In genomic region chr16:19110537-19111391, GRCh38 we compare ENCODE assay signal across 1 cellular context.
TF ChIP-seq lines count a peak whose summit lies in the region.

No MANE protein-coding gene starts in this region.

TF ChIP-seq in HepG2, 621 proteins besides CTCF, POLR2A, EP300 and RAD21 (continued from another document and continues in another):
- TF ChIP-seq, protein P1, sequence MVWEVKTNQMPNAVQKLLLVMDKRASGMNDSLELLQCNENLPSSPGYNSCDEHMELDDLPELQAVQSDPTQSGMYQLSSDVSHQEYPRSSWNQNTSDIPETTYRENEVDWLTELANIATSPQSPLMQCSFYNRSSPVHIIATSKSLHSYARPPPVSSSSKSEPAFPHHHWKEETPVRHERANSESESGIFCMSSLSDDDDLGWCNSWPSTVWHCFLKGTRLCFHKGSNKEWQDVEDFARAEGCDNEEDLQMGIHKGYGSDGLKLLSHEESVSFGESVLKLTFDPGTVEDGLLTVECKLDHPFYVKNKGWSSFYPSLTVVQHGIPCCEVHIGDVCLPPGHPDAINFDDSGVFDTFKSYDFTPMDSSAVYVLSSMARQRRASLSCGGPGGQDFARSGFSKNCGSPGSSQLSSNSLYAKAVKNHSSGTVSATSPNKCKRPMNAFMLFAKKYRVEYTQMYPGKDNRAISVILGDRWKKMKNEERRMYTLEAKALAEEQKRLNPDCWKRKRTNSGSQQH (CRISPR knock-in tag; IDR thresholded peaks at IDR 0.05; ENCODE audit: low read depth): no peak
- TF ChIP-seq CCDC6 (CRISPR knock-in tag; IDR thresholded peaks at IDR 0.05) (no peak), NRL (CRISPR knock-in tag; IDR thresholded peaks at IDR 0.05; ENCODE audit: borderline replicate concordance) (no peak), HOXA9 (CRISPR knock-in tag; IDR thresholded peaks at IDR 0.05; ENCODE audit: borderline replicate concordance) (no peak), ATF7-NPFF (CRISPR knock-in tag; IDR thresholded peaks at IDR 0.05; ENCODE audit: low read depth) (no peak), SAFB2 (CRISPR knock-in tag; IDR thresholded peaks at IDR 0.05; ENCODE audit: borderline replicate concordance, low read depth) (no peak), DMAP1 (CRISPR knock-in tag; IDR thresholded peaks at IDR 0.05) (peak; percentile 11; the same call in 1 of the 2 replicates), ZNF7 (CRISPR knock-in tag; IDR thresholded peaks at IDR 0.05) (no peak), FOXJ3 (CRISPR knock-in tag; IDR thresholded peaks at IDR 0.05; ENCODE audit: borderline replicate concordance) (peak; percentile 77; the same call in 1 of the 2 replicates), ZNF747 (CRISPR knock-in tag; IDR thresholded peaks at IDR 0.05; ENCODE audit: borderline replicate concordance) (no peak), SMAD9 (CRISPR knock-in tag; IDR thresholded peaks at IDR 0.05) (no peak), JUNB (CRISPR knock-in tag; IDR thresholded peaks at IDR 0.05; ENCODE audit: borderline replicate concordance) (no peak), ZNF563 (CRISPR knock-in tag; IDR thresholded peaks at IDR 0.05) (no peak), MXD4 (CRISPR knock-in tag; IDR thresholded peaks at IDR 0.05) (0 out of 2 replicates have a peak, but pooled peaks have one; percentile 28), NFKB2 (CRISPR knock-in tag; IDR thresholded peaks at IDR 0.05; ENCODE audit: borderline replicate concordance) (no peak), PBX2 (CRISPR knock-in tag; IDR thresholded peaks at IDR 0.05) (no peak), ZNF773 (CRISPR knock-in tag; IDR thresholded peaks at IDR 0.05; ENCODE audit: borderline replicate concordance) (no peak), ZNF576 (CRISPR knock-in tag; IDR thresholded peaks at IDR 0.05) (no peak), ZNF24 (IDR thresholded peaks at IDR 0.05) (no peak), RARA (CRISPR knock-in tag; IDR thresholded peaks at IDR 0.05) (0 out of 2 replicates have a peak, but pooled peaks have one; percentile 8), FOXM1 (CRISPR knock-in tag; IDR thresholded peaks at IDR 0.05) (no peak), ZFP36 (IDR thresholded peaks at IDR 0.05; ENCODE audit: borderline replicate concordance, low read depth, low read length, partially characterized antibody) (no peak), FOSL1 (CRISPR knock-in tag; IDR thresholded peaks at IDR 0.05; ENCODE audit: borderline replicate concordance) (no peak), NR3C1 (CRISPR knock-in tag; IDR thresholded peaks at IDR 0.05) (no peak), ATF6 (CRISPR knock-in tag; conservative IDR thresholded peaks at IDR 0.05) (0 out of 2 replicates have a peak, but pooled peaks have one; percentile 53), AHR (CRISPR knock-in tag; IDR thresholded peaks at IDR 0.05) (no peak), ZNF441 (CRISPR knock-in tag; IDR thresholded peaks at IDR 0.05; ENCODE audit: borderline replicate concordance) (no peak), ZNF577 (CRISPR knock-in tag; IDR thresholded peaks at IDR 0.05; ENCODE audit: borderline replicate concordance, low read depth) (no peak), ZNF20 (CRISPR knock-in tag; IDR thresholded peaks at IDR 0.05) (no peak), ZNF570 (CRISPR knock-in tag; IDR thresholded peaks at IDR 0.05; ENCODE audit: borderline replicate concordance) (no peak), YEATS4 (CRISPR knock-in tag; IDR thresholded peaks at IDR 0.05; ENCODE audit: borderline replicate concordance) (0 out of 2 replicates have a peak, but pooled peaks have one; percentile 7), ZGPAT (CRISPR knock-in tag; IDR thresholded peaks at IDR 0.05) (no peak), DNMT1 (CRISPR knock-in tag; IDR thresholded peaks at IDR 0.05) (no peak), ZNF614 (CRISPR knock-in tag; IDR thresholded peaks at IDR 0.05; ENCODE audit: borderline replicate concordance) (0 out of 2 replicates have a peak, but pooled peaks have one; percentile 16), ESRRA (CRISPR knock-in tag; IDR thresholded peaks at IDR 0.05; ENCODE audit: low read depth) (no peak), MAX (IDR thresholded peaks at IDR 0.05) (peak; percentile 30; the same call in 1 of the 2 replicates), ATF7 (IDR thresholded peaks at IDR 0.05) (no peak), ATF7 (CRISPR knock-in tag; IDR thresholded peaks at IDR 0.05) (no peak), ZBTB44 (CRISPR knock-in tag; IDR thresholded peaks at IDR 0.05) (no peak), ZNF10 (CRISPR knock-in tag; IDR thresholded peaks at IDR 0.05; ENCODE audit: borderline replicate concordance, low read depth) (no peak), RNF2 (conservative IDR thresholded peaks at IDR 0.05; ENCODE audit: low read depth) (no peak), HHEX (CRISPR knock-in tag; IDR thresholded peaks at IDR 0.05) (no peak), ZNF782 (CRISPR knock-in tag; IDR thresholded peaks at IDR 0.05; ENCODE audit: borderline replicate concordance) (no peak), MTF2 (CRISPR knock-in tag; IDR thresholded peaks at IDR 0.05; ENCODE audit: borderline replicate concordance) (no peak), ZNF546 (CRISPR knock-in tag; conservative IDR thresholded peaks at IDR 0.05) (no peak), MIXL1 (CRISPR knock-in tag; IDR thresholded peaks at IDR 0.05) (no peak), ZNF367 (CRISPR knock-in tag; IDR thresholded peaks at IDR 0.05; ENCODE audit: borderline replicate concordance) (no peak), ZNF615 (CRISPR knock-in tag; IDR thresholded peaks at IDR 0.05; ENCODE audit: borderline replicate concordance) (no peak)
- TF ChIP-seq, protein P2, sequence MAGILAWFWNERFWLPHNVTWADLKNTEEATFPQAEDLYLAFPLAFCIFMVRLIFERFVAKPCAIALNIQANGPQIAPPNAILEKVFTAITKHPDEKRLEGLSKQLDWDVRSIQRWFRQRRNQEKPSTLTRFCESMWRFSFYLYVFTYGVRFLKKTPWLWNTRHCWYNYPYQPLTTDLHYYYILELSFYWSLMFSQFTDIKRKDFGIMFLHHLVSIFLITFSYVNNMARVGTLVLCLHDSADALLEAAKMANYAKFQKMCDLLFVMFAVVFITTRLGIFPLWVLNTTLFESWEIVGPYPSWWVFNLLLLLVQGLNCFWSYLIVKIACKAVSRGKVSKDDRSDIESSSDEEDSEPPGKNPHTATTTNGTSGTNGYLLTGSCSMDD (CRISPR knock-in tag; IDR thresholded peaks at IDR 0.05): no peak
- TF ChIP-seq, protein P3, sequence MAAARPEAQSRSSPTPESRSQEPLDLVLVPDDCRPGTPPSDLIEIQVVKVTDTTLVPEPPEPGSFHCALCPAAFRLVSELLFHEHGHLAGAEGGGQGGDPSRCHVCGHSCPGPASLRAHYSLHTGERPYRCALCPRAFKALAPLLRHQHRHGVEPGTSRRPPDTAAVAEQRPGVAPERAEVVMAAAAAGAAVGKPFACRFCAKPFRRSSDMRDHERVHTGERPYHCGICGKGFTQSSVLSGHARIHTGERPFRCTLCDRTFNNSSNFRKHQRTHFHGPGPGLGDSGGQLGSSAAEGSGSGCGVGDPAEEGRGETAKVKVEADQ (CRISPR knock-in tag; IDR thresholded peaks at IDR 0.05; ENCODE audit: borderline replicate concordance): no peak
- TF ChIP-seq, protein P4, sequence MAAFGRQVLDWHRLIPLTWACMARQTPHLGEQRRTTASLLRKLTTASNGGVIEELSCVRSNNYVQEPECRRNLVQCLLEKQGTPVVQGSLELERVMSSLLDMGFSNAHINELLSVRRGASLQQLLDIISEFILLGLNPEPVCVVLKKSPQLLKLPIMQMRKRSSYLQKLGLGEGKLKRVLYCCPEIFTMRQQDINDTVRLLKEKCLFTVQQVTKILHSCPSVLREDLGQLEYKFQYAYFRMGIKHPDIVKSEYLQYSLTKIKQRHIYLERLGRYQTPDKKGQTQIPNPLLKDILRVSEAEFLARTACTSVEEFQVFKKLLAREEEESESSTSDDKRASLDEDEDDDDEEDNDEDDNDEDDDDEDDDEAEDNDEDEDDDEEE (CRISPR knock-in tag; IDR thresholded peaks at IDR 0.05): no peak
- TF ChIP-seq, protein P5, sequence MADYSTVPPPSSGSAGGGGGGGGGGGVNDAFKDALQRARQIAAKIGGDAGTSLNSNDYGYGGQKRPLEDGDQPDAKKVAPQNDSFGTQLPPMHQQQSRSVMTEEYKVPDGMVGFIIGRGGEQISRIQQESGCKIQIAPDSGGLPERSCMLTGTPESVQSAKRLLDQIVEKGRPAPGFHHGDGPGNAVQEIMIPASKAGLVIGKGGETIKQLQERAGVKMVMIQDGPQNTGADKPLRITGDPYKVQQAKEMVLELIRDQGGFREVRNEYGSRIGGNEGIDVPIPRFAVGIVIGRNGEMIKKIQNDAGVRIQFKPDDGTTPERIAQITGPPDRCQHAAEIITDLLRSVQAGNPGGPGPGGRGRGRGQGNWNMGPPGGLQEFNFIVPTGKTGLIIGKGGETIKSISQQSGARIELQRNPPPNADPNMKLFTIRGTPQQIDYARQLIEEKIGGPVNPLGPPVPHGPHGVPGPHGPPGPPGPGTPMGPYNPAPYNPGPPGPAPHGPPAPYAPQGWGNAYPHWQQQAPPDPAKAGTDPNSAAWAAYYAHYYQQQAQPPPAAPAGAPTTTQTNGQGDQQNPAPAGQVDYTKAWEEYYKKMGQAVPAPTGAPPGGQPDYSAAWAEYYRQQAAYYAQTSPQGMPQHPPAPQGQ (CRISPR knock-in tag; IDR thresholded peaks at IDR 0.05; ENCODE audit: borderline replicate concordance): no peak
- TF ChIP-seq, protein P6, sequence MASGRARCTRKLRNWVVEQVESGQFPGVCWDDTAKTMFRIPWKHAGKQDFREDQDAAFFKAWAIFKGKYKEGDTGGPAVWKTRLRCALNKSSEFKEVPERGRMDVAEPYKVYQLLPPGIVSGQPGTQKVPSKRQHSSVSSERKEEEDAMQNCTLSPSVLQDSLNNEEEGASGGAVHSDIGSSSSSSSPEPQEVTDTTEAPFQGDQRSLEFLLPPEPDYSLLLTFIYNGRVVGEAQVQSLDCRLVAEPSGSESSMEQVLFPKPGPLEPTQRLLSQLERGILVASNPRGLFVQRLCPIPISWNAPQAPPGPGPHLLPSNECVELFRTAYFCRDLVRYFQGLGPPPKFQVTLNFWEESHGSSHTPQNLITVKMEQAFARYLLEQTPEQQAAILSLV (CRISPR knock-in tag; IDR thresholded peaks at IDR 0.05; ENCODE audit: borderline replicate concordance): no peak
